ENCODE assay signal across 8 cellular contexts in the genomic region with DNA sequence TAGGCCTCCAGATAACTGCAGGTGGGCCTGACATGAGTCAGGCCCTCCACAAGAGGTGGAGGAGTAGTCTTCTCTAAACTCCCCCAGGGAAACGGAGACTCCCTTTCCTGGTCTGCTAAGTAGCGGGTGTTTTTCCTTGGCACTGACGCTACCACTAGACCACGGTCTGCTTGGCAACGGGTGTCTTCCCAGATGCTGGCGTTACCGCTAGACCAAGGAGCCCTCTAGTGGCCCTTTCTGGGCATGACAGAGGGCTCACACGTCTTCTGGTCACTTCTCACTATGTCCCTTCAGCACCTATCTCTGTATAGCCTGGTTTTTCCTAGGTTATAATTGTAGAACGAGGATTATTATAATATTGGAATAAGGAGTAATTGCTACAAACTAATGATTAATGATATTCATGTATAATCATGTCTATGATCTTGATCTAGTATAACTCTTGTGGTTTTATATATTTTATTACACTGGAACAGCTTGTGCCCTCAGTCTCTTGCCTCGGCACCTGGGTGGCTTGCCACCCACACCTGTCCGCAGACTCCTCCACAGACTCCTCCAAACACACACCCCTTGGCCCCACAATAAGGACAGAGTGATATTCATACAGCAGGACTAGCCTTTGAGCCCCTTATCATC. TPM values are rescaled to one million over a fixed set of nuclear protein-coding genes. Genes with fewer than 3 reads are reported as not detected.
DNase-seq lines count a peak whose midpoint lies in the region; TF ChIP-seq lines count a peak whose summit lies in the region.
"Not testable (repeated sequence)": the region's sequence is repeated elsewhere in the genome, so short reads cannot be mapped to it uniquely, and the experiment has no call there.

No MANE protein-coding gene starts in this region.

- 5% methylated on average over 11 of the region's 11 CpGs for WGBS in suprapubic skin

- not testable (repeated sequence) for TF ChIP-seq EP300 in suprapubic skin (IDR thresholded peaks at IDR 0.05)

- TF ChIP-seq POLR2A in suprapubic skin (IDR thresholded peaks at IDR 0.05), result not testable (repeated sequence)

- DNase-seq in EL (peak; percentile 65), MV-4-11 (lab: John Stamatoyannopoulos, UW) (peak; percentile 77), RPMI7951 (ENCODE audit: low read depth) (peak; percentile 74), islet precursor cell (peak; percentile 79), retina (peak; percentile 66)
- peak; percentile 36 for DNase-seq in activated CD8-positive, alpha-beta memory T cell treated with anti-CD3 and anti-CD28 coated beads, Interleukin-2, amount 50 U/mL, for 24 hours (ENCODE audit: extremely low read depth)
- DNase-seq in coronary artery (ENCODE audit: low spot score); suprapubic skin (ENCODE audit: low spot score in 2 of 2): not testable (repeated sequence)

- H3K36me3 ChIP-seq in suprapubic skin, result not testable (repeated sequence)

- not testable (repeated sequence) for H3K27ac ChIP-seq in coronary artery, suprapubic skin

- peaks cover 25% of the 10 kb centered on the region for H3K27me3 ChIP-seq in suprapubic skin

- not testable (repeated sequence) for H3K4me3 ChIP-seq in coronary artery, suprapubic skin

- H3K4me1 ChIP-seq in suprapubic skin, result not testable (repeated sequence)

- not testable (repeated sequence) for H3K9me3 ChIP-seq in suprapubic skin

- TF ChIP-seq CTCF in coronary artery (IDR thresholded peaks at IDR 0.05) (peak; percentile 60), suprapubic skin (IDR thresholded peaks at IDR 0.05) (peak; percentile 84 to 92)

RNA-seq across cellular contexts. Expression of a gene that starts 27.3 kb away (rescaled TPM):
- not detected in 2 replicates for total RNA-seq in RPMI7951 (2014; rRNA removed; shearing (Covaris generic))
- total RNA-seq in suprapubic skin, result not detected

RNA-seq across cellular contexts. Expression of a gene that starts 44.7 kb away (rescaled TPM):
- total RNA-seq in RPMI7951 (2014; rRNA removed; shearing (Covaris generic)), result 0.10 TPM in 1 of 2 replicates, not detected in the other
- 1 to 10 TPM in 1 of 4 donors, under 1 TPM in 2, not detected in 1; 0.68 to 1.3 (median 0.83) TPM for total RNA-seq in suprapubic skin

RNA-seq across cellular contexts. Expression of a gene that starts 55.5 kb away (rescaled TPM):
- 2.1 and 2.4 TPM in 2 replicates for total RNA-seq in RPMI7951 (2014; rRNA removed; shearing (Covaris generic))
- total RNA-seq in suprapubic skin, result 1 to 10 TPM in 3 of 4 donors, under 1 TPM in 1; 0.51 to 7.0 (median 2.4) TPM
